ENCODE assay signal across 10 cellular contexts in genomic region chr11:46100670-46101069, GRCh38. TPM values are rescaled to one million over a fixed set of nuclear protein-coding genes. Genes with fewer than 3 reads are reported as not detected.
A peak's percentile ranks its signal among the peaks of the same experiment; 100 is the strongest.
DNase-seq lines count a peak whose midpoint lies in the region; ATAC-seq and TF ChIP-seq lines count a peak whose summit lies in the region.
"Had no signal": no experiment of that assay in that cellular context is flagged by ENCODE, and none has a peak within 500 bp of the region (broad histone marks: within the 10 kb centered on the region; RNA-seq: fewer than 3 reads in every experiment).

No MANE protein-coding gene starts in this region.

- no peaks in the 10 kb centered on the region for H3K27me3 ChIP-seq in MM.1S (replicated peaks; ENCODE audit: insufficient read depth, low read length)
- no peaks in the 10 kb centered on the region for H3K27me3 ChIP-seq in psoas muscle (ENCODE audit: insufficient read depth in 3 of 3, low read length in 2 of 3)
- H3K27me3 ChIP-seq in MG63 = no peaks in the 10 kb centered on the region
- H3K27me3 ChIP-seq: suprapubic skin had no signal

- ATAC-seq in HG02588 (IDR thresholded peaks at IDR 0.05; ENCODE audit: unreplicated experiment) (peak; percentile 82), psoas muscle (no peak), GM19467 (IDR thresholded peaks at IDR 0.05; ENCODE audit: unreplicated experiment) (no peak)
- ATAC-seq: A549 had no signal

- H3K4me1 ChIP-seq in MM.1S (ENCODE audit: low read length) (peaks cover 16% of the 10 kb centered on the region), psoas muscle (peaks cover 45% of the 10 kb centered on the region)

- peaks cover 58% of the 10 kb centered on the region for H3K79me2 ChIP-seq in MM.1S (ENCODE audit: low read length)

- H3K9ac ChIP-seq in MM.1S (ENCODE audit: low read length) = peak overlapping the region; percentile 7; the same call in 1 of the 2 replicates

- H3K4me3 Mint-ChIP-seq in activated CD4-positive, alpha-beta T cell treated with anti-CD3 and anti-CD28 coated beads, Interleukin-2, amount 10 ng/mL, durations not matched to agents 24 days and 14 days = peak overlapping the region; percentile 64

- H3K27ac Mint-ChIP-seq in activated CD4-positive, alpha-beta T cell treated with anti-CD3 and anti-CD28 coated beads, Interleukin-2, amount 10 ng/mL, durations not matched to agents 24 days and 14 days = no peak overlapping the region

- H3K9me3 ChIP-seq in MM.1S (replicated peaks; ENCODE audit: insufficient read depth, low read length) (no peaks in the 10 kb centered on the region), psoas muscle (no peaks in the 10 kb centered on the region), MG63 (no peaks in the 10 kb centered on the region)
- H3K9me3 ChIP-seq: A549, suprapubic skin had no signal

- no peak for DNase-seq in activated CD4-positive, alpha-beta T cell treated with anti-CD3 and anti-CD28 coated beads, Interleukin-2, amount 10 ng/mL, durations not matched to agents 24 days and 14 days
- no peak for DNase-seq in activated CD4-positive, alpha-beta T cell treated with anti-CD3 and anti-CD28 coated beads for 1 hour
- peak; percentile 83 for DNase-seq in MM.1S
- DNase-seq in psoas muscle = no peak
- DNase-seq in T-helper 9 cell = no peak
- DNase-seq in MG63 = no peak

- H3K4me2 ChIP-seq in MM.1S (ENCODE audit: low read depth, low read length) = peak overlapping the region; percentile 70
- H3K4me2 ChIP-seq: A549 had no signal

- no peak overlapping the region for H2AFZ ChIP-seq in MM.1S (ENCODE audit: low read length)

- peaks cover 23% of the 10 kb centered on the region for H3F3A ChIP-seq in MM.1S (ENCODE audit: insufficient read depth, low read length)

- peaks cover 3% of the 10 kb centered on the region for H3K36me3 Mint-ChIP-seq in activated CD4-positive, alpha-beta T cell treated with anti-CD3 and anti-CD28 coated beads, Interleukin-2, amount 10 ng/mL, durations not matched to agents 24 days and 14 days (ENCODE audit: low read depth)

- H3K9me2 ChIP-seq in MM.1S (replicated peaks; ENCODE audit: insufficient read depth, low read length) = no peaks in the 10 kb centered on the region

- no peaks in the 10 kb centered on the region for H3K27me3 Mint-ChIP-seq in activated CD4-positive, alpha-beta T cell treated with anti-CD3 and anti-CD28 coated beads, Interleukin-2, amount 10 ng/mL, durations not matched to agents 24 days and 14 days

- intact Hi-C loops in activated CD4-positive, alpha-beta T cell treated with anti-CD3 and anti-CD28 coated beads, Interleukin-2, amount 10 ng/mL, durations not matched to agents 24 days and 14 days (cut with micrococcal nuclease) = loop anchor here (2.0 kb wide), 1 partner anchor 16 kb away; no protein-coding TSS in a partner anchor
- intact Hi-C loops in psoas muscle (cut with DNase I) = loop anchor here in 1 of 2 donors (10.0 kb wide), 1 partner anchor 226 kb away; no protein-coding TSS in a partner anchor

- peaks cover 6% of the 10 kb centered on the region for H3K9me3 Mint-ChIP-seq in activated CD4-positive, alpha-beta T cell treated with anti-CD3 and anti-CD28 coated beads, Interleukin-2, amount 10 ng/mL, durations not matched to agents 24 days and 14 days

- H3K27ac ChIP-seq in MM.1S (ENCODE audit: low read length) = peak overlapping the region; percentile 70
- H3K27ac ChIP-seq in psoas muscle = no peak overlapping the region
- H3K27ac ChIP-seq: A549 had no signal

- H3K4me1 Mint-ChIP-seq in activated CD4-positive, alpha-beta T cell treated with anti-CD3 and anti-CD28 coated beads, Interleukin-2, amount 10 ng/mL, durations not matched to agents 24 days and 14 days = peaks cover 37% of the 10 kb centered on the region

- no peaks in the 10 kb centered on the region for H3K36me3 ChIP-seq in MM.1S (replicated peaks; ENCODE audit: insufficient read depth, low read length)
- no peaks in the 10 kb centered on the region for H3K36me3 ChIP-seq in psoas muscle (ENCODE audit: insufficient read depth in 1 of 2, low read depth in 1 of 2)
- H3K36me3 ChIP-seq in MG63 = no peaks in the 10 kb centered on the region
- H3K36me3 ChIP-seq: suprapubic skin had no signal

- TF ChIP-seq CTCF in MM.1S (IDR thresholded peaks at IDR 0.05; ENCODE audit: low read length) = no peak
- TF ChIP-seq CTCF in psoas muscle (IDR thresholded peaks at IDR 0.05) = no peak

- WGBS in psoas muscle, 3 donors = 88% methylated on average over 3 of the region's 3 CpGs

- no peaks in the 10 kb centered on the region for H4K20me1 ChIP-seq in MM.1S (ENCODE audit: insufficient read depth, low read length)

- H3K4me3 ChIP-seq in MM.1S (ENCODE audit: low read length) (peak overlapping the region; percentile 37), psoas muscle (peak overlapping the region; percentile 37), MG63 (no peak overlapping the region)
- H3K4me3 ChIP-seq: A549 had no signal

RNA-seq across cellular contexts. Expression of gene PHF21A, which starts 20.6 kb away (rescaled TPM):
- 33.7 and 33.9 TPM in 2 replicates for total RNA-seq in activated CD4-positive, alpha-beta T cell treated with anti-CD3 and anti-CD28 coated beads, Interleukin-2, amount 10 ng/mL, durations not matched to agents 24 days and 14 days
- total RNA-seq in psoas muscle = 10 to 100 TPM; 14.8 to 21.3 (median 18.0) TPM
- polyA plus RNA-seq in psoas muscle = 10 to 100 TPM in 1 of 3 donors, 1 to 10 TPM in 2; 4.1 to 20.3 (median 8.5) TPM
- total RNA-seq in MG63 (2014; rRNA removed; shearing (Covaris generic); ENCODE audit: low replicate concordance) = 2.0 and 79.2 TPM in 2 replicates
